In the genomic region with DNA sequence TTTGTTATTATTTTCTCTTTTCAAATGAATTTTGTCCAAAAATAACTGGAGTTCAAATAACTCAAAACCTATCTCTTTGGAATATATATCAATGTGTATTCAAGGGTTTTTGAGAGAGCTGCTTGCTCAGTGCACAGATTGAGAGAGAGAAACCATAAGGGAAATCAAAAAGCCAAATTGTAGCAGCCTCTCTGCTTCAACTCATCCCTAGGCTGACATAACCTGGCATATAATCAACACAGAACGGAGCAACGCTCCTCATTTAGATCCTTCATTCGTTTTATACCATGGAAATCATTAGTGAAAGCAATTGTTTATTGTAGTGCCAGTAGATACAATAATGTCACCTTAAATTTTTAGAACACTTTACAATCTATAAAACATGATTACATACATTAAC, we compare ENCODE assay signal across 21 cellular contexts. TPM values are rescaled to one million over a fixed set of nuclear protein-coding genes. Genes with fewer than 3 reads are reported as not detected.
DNase-seq lines count a peak whose midpoint lies in the region; ATAC-seq and TF ChIP-seq lines count a peak whose summit lies in the region.
"Had no signal": no experiment of that assay in that cellular context is flagged by ENCODE, and none has a peak within 500 bp of the region (broad histone marks: within the 10 kb centered on the region; RNA-seq: fewer than 3 reads in every experiment).

No MANE protein-coding gene starts in this region.

- DNase-seq in NCI-H446 treated with DMSO at 0.1 percent for 48 hours (lab: John Stamatoyannopoulos, UW) (peak; percentile 17), HFFc6 (no peak), right cardiac atrium (no peak), DMS53 (lab: John Stamatoyannopoulos, UW) (no peak)
- DNase-seq: Calu3, DND-41, NCI-H1092, NCI-H1417 treated with DMSO at 0.1 percent for 48 hours, NCI-H1694 treated with DMSO at 0.1 percent for 48 hours, NCI-H2227 treated with DMSO at 0.1 percent for 48 hours, NCI-H510A, NCI-H774, Right ventricle myocardium superior, RPMI8226 had no signal

- H3K36me3 Mint-ChIP-seq in brain (peaks cover 2% of the 10 kb centered on the region), HFFc6 (ENCODE audit: low read depth) (no peaks in the 10 kb centered on the region)

- no peak overlapping the region for H3K9ac ChIP-seq in endocrine pancreas (ENCODE audit: control insufficient read depth, insufficient read depth, low read length)

- intact Hi-C loops in right cardiac atrium (cut with DNase I), result no loop called here

- no peaks in the 10 kb centered on the region for H3K4me1 ChIP-seq in endocrine pancreas (ENCODE audit: control insufficient read depth, insufficient read depth, low read length)
- H3K4me1 ChIP-seq in neuron (ENCODE audit: insufficient read depth, low read length), result peaks cover 32% of the 10 kb centered on the region
- H3K4me1 ChIP-seq in right cardiac atrium (ENCODE audit: control insufficient read depth, insufficient read depth, low read length), result no peaks in the 10 kb centered on the region
- H3K4me1 ChIP-seq: SJSA1 had no signal

- H3K4me3 ChIP-seq in endocrine pancreas (ENCODE audit: control insufficient read depth, insufficient read depth, low read length) (peak overlapping the region; percentile 85), neuron (ENCODE audit: low read length) (peak overlapping the region; percentile 96), right cardiac atrium (ENCODE audit: low read length) (no peak overlapping the region)
- H3K4me3 ChIP-seq: SJSA1 had no signal

- H3K27me3 Mint-ChIP-seq in brain, result peaks cover 20% of the 10 kb centered on the region
- peaks cover 3% of the 10 kb centered on the region; the same call in 1 of the 2 replicates for H3K27me3 Mint-ChIP-seq in HFFc6 (ENCODE audit: insufficient read depth)

- H3K27me3 ChIP-seq in endocrine pancreas (ENCODE audit: control insufficient read depth, insufficient read depth, low read length) (no peaks in the 10 kb centered on the region), neuron (ENCODE audit: insufficient read depth, low read length) (no peaks in the 10 kb centered on the region), right cardiac atrium (ENCODE audit: control insufficient read depth, insufficient read depth) (no peaks in the 10 kb centered on the region)

- H3K4me1 Mint-ChIP-seq in brain (peaks cover 41% of the 10 kb centered on the region), HFFc6 (ENCODE audit: low read depth) (no peaks in the 10 kb centered on the region)

- H3K27ac Mint-ChIP-seq in brain, result peak overlapping the region; percentile 96 to 100 (median 98)
- H3K27ac Mint-ChIP-seq in HFFc6, result no peak overlapping the region

- H3K4me3 Mint-ChIP-seq in brain (peak overlapping the region; percentile 82 to 97 (median 90)), HFFc6 (no peak overlapping the region)

- WGBS in right cardiac atrium, result 57% methylated on average over 3 of the region's 3 CpGs

- no peaks in the 10 kb centered on the region for H3K9me3 ChIP-seq in endocrine pancreas (ENCODE audit: control insufficient read depth, low read length)
- no peaks in the 10 kb centered on the region for H3K9me3 ChIP-seq in neuron (ENCODE audit: low read length)
- H3K9me3 ChIP-seq in right cardiac atrium (ENCODE audit: control insufficient read depth, low read length), result no peaks in the 10 kb centered on the region
- H3K9me3 ChIP-seq: SJSA1 had no signal

- no peak overlapping the region for H3K27ac ChIP-seq in right cardiac atrium (ENCODE audit: low read length)
- H3K27ac ChIP-seq: SJSA1 had no signal

- TF ChIP-seq CTCF in brain (conservative IDR thresholded peaks at IDR 0.05), result no peak
- TF ChIP-seq CTCF in HFFc6 (IDR thresholded peaks at IDR 0.05), result no peak

- H3K9me3 Mint-ChIP-seq in brain, result no peaks in the 10 kb centered on the region
- peaks cover 4% of the 10 kb centered on the region; the same call in 1 of the 2 replicates for H3K9me3 Mint-ChIP-seq in HFFc6

- peak overlapping the region; percentile 0 for H2AFZ ChIP-seq in neuron (ENCODE audit: low read depth, low read length)

- ATAC-seq in HG02885 (IDR thresholded peaks at IDR 0.05; ENCODE audit: poor library complexity, unreplicated experiment), result no peak
- no peak for ATAC-seq in right cardiac atrium

- H3K36me3 ChIP-seq in endocrine pancreas (ENCODE audit: control insufficient read depth, insufficient read depth, low read length) (no peaks in the 10 kb centered on the region), neuron (ENCODE audit: insufficient read depth, low read length) (no peaks in the 10 kb centered on the region)
- H3K36me3 ChIP-seq: SJSA1 had no signal

RNA-seq across cellular contexts. Expression of a gene that starts 1.8 kb away (rescaled TPM):
- polyA plus RNA-seq in brain (ENCODE audit: insufficient read depth, low read depth, low replicate concordance) (145 TPM), right cardiac atrium (1.9 TPM)
- total RNA-seq in HFFc6 (2021; fragmentation: NEBNext Ultra II Directional; extraction: Animal tissue kit (Norgen Biotek cat#: 25700)), result not detected
- total RNA-seq in right cardiac atrium, result 1 to 10 TPM; 1.5 to 2.5 (median 1.7) TPM
- total RNA-seq: HT-29, SJSA1 had no signal
- polyA plus RNA-seq: BJ had no signal
